2 cellular contexts compared by ENCODE assay signal in genomic region chr14:95332641-95333040, GRCh38.
TF ChIP-seq lines count a peak whose summit lies in the region.

No MANE protein-coding gene starts in this region.

TF ChIP-seq in liver, 16 proteins besides CTCF, POLR2A, EP300 and RAD21:
- TF ChIP-seq HNF4A (conservative IDR thresholded peaks at IDR 0.05) (peak in 1 of 2 donors; percentile 31), JUND (IDR thresholded peaks at IDR 0.05) (no peak)

TF ChIP-seq in HepG2, 621 proteins besides CTCF, POLR2A, EP300 and RAD21:
- no peak for TF ChIP-seq TEAD3 (CRISPR knock-in tag; optimal IDR thresholded peaks at IDR 0.05; ENCODE audit: borderline replicate concordance)
- TF ChIP-seq NFYB (CRISPR knock-in tag; IDR thresholded peaks at IDR 0.05), result no peak
- TF ChIP-seq AGO2 (optimal IDR thresholded peaks at IDR 0.05; ENCODE audit: low read depth, low read length), result no peak
- TF ChIP-seq PHF5A (CRISPR knock-in tag; IDR thresholded peaks at IDR 0.05; ENCODE audit: low read depth, unreplicated experiment), result no peak
- no peak for TF ChIP-seq ZNF253 (CRISPR knock-in tag; IDR thresholded peaks at IDR 0.05; ENCODE audit: borderline replicate concordance)
- TF ChIP-seq NFRKB (IDR thresholded peaks at IDR 0.05), result no peak
- TF ChIP-seq ZNF83 (CRISPR knock-in tag; IDR thresholded peaks at IDR 0.05; ENCODE audit: borderline replicate concordance), result no peak
- TF ChIP-seq DMTF1 (CRISPR knock-in tag; IDR thresholded peaks at IDR 0.05), result no peak
- TF ChIP-seq ISL2 (CRISPR knock-in tag; IDR thresholded peaks at IDR 0.05), result no peak
- no peak for TF ChIP-seq CBX2 (IDR thresholded peaks at IDR 0.05; ENCODE audit: low read depth, low read length)
- no peak for TF ChIP-seq CBX2 (CRISPR knock-in tag; IDR thresholded peaks at IDR 0.05; ENCODE audit: low read depth)
- no peak for TF ChIP-seq ZBTB26 (CRISPR knock-in tag; IDR thresholded peaks at IDR 0.05; ENCODE audit: borderline replicate concordance)
TF ChIP-seq in HepG2: peak in this region for 0.
